ENCODE assay signal across 1 cellular context in genomic region chr1:185933580-185933979, GRCh38.
TF ChIP-seq lines count a peak whose summit lies in the region.

No MANE protein-coding gene starts in this region.

TF ChIP-seq in HepG2, 621 proteins besides CTCF, POLR2A, EP300 and RAD21 (continued from another document):
- no peak for TF ChIP-seq ARID4A (CRISPR knock-in tag; IDR thresholded peaks at IDR 0.05; ENCODE audit: borderline replicate concordance)
- TF ChIP-seq ZFY (CRISPR knock-in tag; IDR thresholded peaks at IDR 0.05), result no peak
- TF ChIP-seq, protein P1, sequence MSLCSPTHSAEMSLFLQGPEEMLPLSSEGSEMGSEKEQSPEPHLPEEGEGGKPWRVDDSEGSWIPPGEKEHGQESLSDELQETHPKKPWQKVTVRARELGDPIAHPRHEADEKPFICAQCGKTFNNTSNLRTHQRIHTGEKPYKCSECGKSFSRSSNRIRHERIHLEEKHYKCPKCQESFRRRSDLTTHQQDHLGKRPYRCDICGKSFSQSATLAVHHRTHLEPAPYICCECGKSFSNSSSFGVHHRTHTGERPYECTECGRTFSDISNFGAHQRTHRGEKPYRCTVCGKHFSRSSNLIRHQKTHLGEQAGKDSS (CRISPR knock-in tag; IDR thresholded peaks at IDR 0.05; ENCODE audit: borderline replicate concordance, low read depth), result no peak
- TF ChIP-seq ZNF33B (CRISPR knock-in tag; IDR thresholded peaks at IDR 0.05), result no peak
